In genomic region chrX:153953342-153953830, GRCh38 we compare ENCODE assay signal across 9 cellular contexts. TPM values are rescaled to one million over a fixed set of nuclear protein-coding genes. Genes with fewer than 3 reads are reported as not detected.
DNase-seq lines count a peak whose midpoint lies in the region; ATAC-seq lines count a peak whose summit lies in the region.
"Had no signal": no experiment of that assay in that cellular context is flagged by ENCODE, and none has a peak within 500 bp of the region (broad histone marks: within the 10 kb centered on the region; RNA-seq: fewer than 3 reads in every experiment).

No MANE protein-coding gene starts in this region.

- peak overlapping the region in 6 of 8 donors; percentile 29 to 78 (median 54) for H3K27ac Mint-ChIP-seq in CD8-positive, alpha-beta memory T cell
- H3K27ac Mint-ChIP-seq in naive thymus-derived CD8-positive, alpha-beta T cell = peak overlapping the region in 7 of 10 donors; percentile 16 to 77 (median 62)
- H3K27ac Mint-ChIP-seq: T-helper 1 cell treated with Interleukin-12 subunit alpha and Interleukin-12 subunit beta and Interleukin-4 antibody, amounts not matched to agents 30 μg/mL and 1 μg/mL, for 36 hours had no signal

- POLR2A ChIA-PET in CD8-positive, alpha-beta memory T cell (lab: Charles Lee) = no interaction called here
- POLR2A ChIA-PET in naive thymus-derived CD8-positive, alpha-beta T cell (lab: Charles Lee) = interaction anchor here (0.6 to 16.5 kb wide), 2 partner anchors 25 to 112 kb away, joined by 3 to 388 read pairs; partner anchors contain the start of genes ARHGAP4 and NAA10

- H3K9me3 ChIP-seq in CD8-positive, alpha-beta memory T cell (ENCODE audit: low read length) = no peaks in the 10 kb centered on the region
- H3K9me3 ChIP-seq in GM23248 (ENCODE audit: low read depth) (no peaks in the 10 kb centered on the region), esophagus (ENCODE audit: control insufficient read depth in 2 of 2, insufficient read depth in 1 of 2, low read depth in 1 of 2, low read length in 1 of 2) (no peaks in the 10 kb centered on the region)

- no peaks in the 10 kb centered on the region for H4K20me1 ChIP-seq in GM23248 (ENCODE audit: insufficient read depth)

- no peaks in the 10 kb centered on the region for H3K9me2 ChIP-seq in GM23248 (ENCODE audit: insufficient read depth)

- H3K27ac ChIP-seq in CD8-positive, alpha-beta memory T cell (ENCODE audit: low read depth, low read length) = no peak overlapping the region
- H3K27ac ChIP-seq in GM23248 = no peak overlapping the region
- H3K27ac ChIP-seq in esophagus (ENCODE audit: low read depth in 2 of 2, low read length in 1 of 2) = peak overlapping the region; percentile 59 to 62

- H3K4me2 ChIP-seq in GM23248 (ENCODE audit: unreplicated experiment) = no peak overlapping the region

- peaks cover 21% of the 10 kb centered on the region for H3K36me3 ChIP-seq in CD8-positive, alpha-beta memory T cell (ENCODE audit: insufficient read depth, low read length)
- H3K36me3 ChIP-seq in GM23248 (ENCODE audit: low read depth) = no peaks in the 10 kb centered on the region
- peaks cover 18 to 79% of the 10 kb centered on the region in 2 donors for H3K36me3 ChIP-seq in esophagus (ENCODE audit: control insufficient read depth in 2 of 2, insufficient read depth in 2 of 2, low read length in 1 of 2)

- no peaks in the 10 kb centered on the region for H3F3A ChIP-seq in GM23248 (ENCODE audit: insufficient read depth)

- peaks cover 2 to 14% (median 8%) of the 10 kb centered on the region in 3 donors for H3K4me1 Mint-ChIP-seq in CD8-positive, alpha-beta memory T cell
- H3K4me1 Mint-ChIP-seq in naive thymus-derived CD8-positive, alpha-beta T cell = peaks cover 0 to 17% (median 11%) of the 10 kb centered on the region in 4 donors

- peaks cover 7% of the 10 kb centered on the region for H3K4me1 ChIP-seq in CD8-positive, alpha-beta memory T cell (ENCODE audit: insufficient read depth, low read length)
- H3K4me1 ChIP-seq in GM23248 (ENCODE audit: insufficient read depth) (no peaks in the 10 kb centered on the region), esophagus (ENCODE audit: control insufficient read depth in 2 of 2, insufficient read depth in 2 of 2, low read length in 1 of 2) (no peaks in the 10 kb centered on the region)

- H3K36me3 Mint-ChIP-seq in CD8-positive, alpha-beta memory T cell = peaks cover 0 to 70% (median 13%) of the 10 kb centered on the region in 3 donors
- peaks cover 0 to 54% (median 2%) of the 10 kb centered on the region in 3 donors for H3K36me3 Mint-ChIP-seq in naive thymus-derived CD8-positive, alpha-beta T cell

- CTCF ChIA-PET in CD8-positive, alpha-beta memory T cell (lab: Charles Lee) = interaction anchor here (0.6 to 10.4 kb wide), 5 partner anchors 11 to 537 kb away, joined by 3 to 230 read pairs (median 3); partner anchors contain the start of genes ARHGAP4, PLXNB3 and SLC10A3

- no peak overlapping the region for H3K9ac ChIP-seq in GM23248

- no peak overlapping the region for H2AFZ ChIP-seq in GM23248

- no peaks in the 10 kb centered on the region for H3K27me3 Mint-ChIP-seq in CD8-positive, alpha-beta memory T cell
- no peaks in the 10 kb centered on the region for H3K27me3 Mint-ChIP-seq in naive thymus-derived CD8-positive, alpha-beta T cell

- peak overlapping the region in 1 of 7 donors; percentile 13 for H3K4me3 Mint-ChIP-seq in CD8-positive, alpha-beta memory T cell
- H3K4me3 Mint-ChIP-seq in naive thymus-derived CD8-positive, alpha-beta T cell = no peak overlapping the region
- H3K4me3 Mint-ChIP-seq: T-helper 1 cell treated with Interleukin-12 subunit alpha and Interleukin-12 subunit beta and Interleukin-4 antibody, amounts not matched to agents 30 μg/mL and 1 μg/mL, for 36 hours had no signal

- no peak overlapping the region for H3K4me3 ChIP-seq in CD8-positive, alpha-beta memory T cell (ENCODE audit: low read length)
- H3K4me3 ChIP-seq in GM23248 (no peak overlapping the region), esophagus (ENCODE audit: low read depth in 1 of 2, low read length in 2 of 2) (no peak overlapping the region)

- in situ Hi-C loops in GM23248 (cut with MboI) = no loop called here

- ATAC-seq in naive thymus-derived CD8-positive, alpha-beta T cell = peak; percentile 72 to 77
- no peak for ATAC-seq in HG03521 (IDR thresholded peaks at IDR 0.05; ENCODE audit: unreplicated experiment)

- H3K9me3 Mint-ChIP-seq in CD8-positive, alpha-beta memory T cell = no peaks in the 10 kb centered on the region
- H3K9me3 Mint-ChIP-seq in naive thymus-derived CD8-positive, alpha-beta T cell = no peaks in the 10 kb centered on the region
- H3K9me3 Mint-ChIP-seq: T-helper 1 cell treated with Interleukin-12 subunit alpha and Interleukin-12 subunit beta and Interleukin-4 antibody, amounts not matched to agents 30 μg/mL and 1 μg/mL, for 36 hours had no signal

- H3K27me3 ChIP-seq in CD8-positive, alpha-beta memory T cell (ENCODE audit: insufficient read depth, low read length, poor library complexity, severe bottlenecking) = no peaks in the 10 kb centered on the region
- H3K27me3 ChIP-seq in GM23248 (replicated peaks; ENCODE audit: insufficient read depth) = no peaks in the 10 kb centered on the region
- no peaks in the 10 kb centered on the region for H3K27me3 ChIP-seq in esophagus (ENCODE audit: control insufficient read depth in 1 of 2, insufficient read depth in 2 of 2, low read length in 2 of 2)

- 7 to 54% methylated on average over 12 to 20 of the region's 33 CpGs for WGBS in GM23248 (ENCODE audit: low coverage in 1 of 2, low lambda C conversion rate in 2 of 2, missing lambda C conversion rate in 2 of 2), 2 experiments
- 20 to 21% methylated on average over 33 of the region's 33 CpGs for WGBS in esophagus, 2 donors

- DNase-seq in CD8-positive, alpha-beta memory T cell = peak; percentile 65 to 84 (median 75)
- DNase-seq in GM23248 (peak; percentile 66), NCI-H82 treated with DMSO at 0.1 percent for 48 hours (lab: John Stamatoyannopoulos, UW; ENCODE audit: unreplicated experiment) (peak; percentile 14), activated T-cell treated with anti-CD3 and anti-CD28 coated beads for 24 hours (ENCODE audit: low read depth) (peak; percentile 67)
- peak; percentile 61 to 89 (median 76) for DNase-seq in naive thymus-derived CD8-positive, alpha-beta T cell
- DNase-seq in stimulated activated naive CD4-positive, alpha-beta T cell treated with Interleukin-2 at 50 U/mL for 16 hours (lab: John Stamatoyannopoulos, UW) = peak; percentile 61

- no peaks in the 10 kb centered on the region for H3K79me2 ChIP-seq in GM23248 (ENCODE audit: insufficient read depth)

RNA-seq across cellular contexts. Expression of gene RENBP, which starts 8.9 kb away (rescaled TPM):
- 1 to 10 TPM; 3.5 to 4.6 TPM for total RNA-seq in CD8-positive, alpha-beta memory T cell
- not detected for polyA plus RNA-seq in CD8-positive, alpha-beta memory T cell
- total RNA-seq in GM23248 (2014; rRNA removed; shearing (Covaris generic)) = 0.11 TPM in 1 of 2 replicates, not detected in the other
- not detected in 2 replicates for polyA plus RNA-seq in GM23248 (2016; fragmentation: Nextera tagmentation; extraction: Ambion mirVana)
- polyA plus RNA-seq in esophagus = 1 to 10 TPM; 1.4 to 1.6 TPM
- 10 to 100 TPM; 17.8 to 18.2 TPM for total RNA-seq in naive thymus-derived CD8-positive, alpha-beta T cell
- under 1 TPM; 0.49 to 0.96 (median 0.73) TPM for polyA plus RNA-seq in naive thymus-derived CD8-positive, alpha-beta T cell

RNA-seq across cellular contexts. Expression of gene HCFC1, which starts 18.2 kb away (rescaled TPM):
- 100 to 1,000 TPM; 152 to 156 TPM for total RNA-seq in CD8-positive, alpha-beta memory T cell
- 12.4 TPM for polyA plus RNA-seq in CD8-positive, alpha-beta memory T cell
- total RNA-seq in GM23248 (2014; rRNA removed; shearing (Covaris generic)) = 24.0 and 26.4 TPM in 2 replicates
- 12.5 and 12.6 TPM in 2 replicates for polyA plus RNA-seq in GM23248 (2016; fragmentation: Nextera tagmentation; extraction: Ambion mirVana)
- polyA plus RNA-seq in esophagus = 10 to 100 TPM; 13.0 to 15.9 TPM
- 10 to 100 TPM; 62.4 to 64.9 TPM for total RNA-seq in naive thymus-derived CD8-positive, alpha-beta T cell
- 10 to 100 TPM in 1 of 3 donors, 1 to 10 TPM in 2; 3.3 to 11.9 (median 7.9) TPM for polyA plus RNA-seq in naive thymus-derived CD8-positive, alpha-beta T cell

RNA-seq across cellular contexts. Expression of gene NAA10, which starts 18.5 kb away (rescaled TPM):
- total RNA-seq in CD8-positive, alpha-beta memory T cell = 100 to 1,000 TPM; 160 to 162 TPM
- polyA plus RNA-seq in CD8-positive, alpha-beta memory T cell = 105 TPM
- total RNA-seq in GM23248 (2014; rRNA removed; shearing (Covaris generic)) = 105 and 154 TPM in 2 replicates
- polyA plus RNA-seq in GM23248 (2016; fragmentation: Nextera tagmentation; extraction: Ambion mirVana) = 161 and 166 TPM in 2 replicates
- 100 to 1,000 TPM in 1 of 2 donors, 10 to 100 TPM in 1; 86.6 to 104 TPM for polyA plus RNA-seq in esophagus
- 10 to 100 TPM; 72.1 to 80.8 TPM for total RNA-seq in naive thymus-derived CD8-positive, alpha-beta T cell
- 10 to 100 TPM; 66.8 to 73.3 (median 71.3) TPM for polyA plus RNA-seq in naive thymus-derived CD8-positive, alpha-beta T cell

RNA-seq across cellular contexts. Expression of gene TMEM187, which starts 19.2 kb away (rescaled TPM):
- total RNA-seq in CD8-positive, alpha-beta memory T cell = 1 to 10 TPM; 3.3 to 3.5 TPM
- 17.2 TPM for polyA plus RNA-seq in CD8-positive, alpha-beta memory T cell
- total RNA-seq in GM23248 (2014; rRNA removed; shearing (Covaris generic)) = 7.6 and 9.9 TPM in 2 replicates
- polyA plus RNA-seq in GM23248 (2016; fragmentation: Nextera tagmentation; extraction: Ambion mirVana) = 8.5 and 10.0 TPM in 2 replicates
- polyA plus RNA-seq in esophagus = 1 to 10 TPM; 2.5 to 3.3 TPM
- 10 to 100 TPM in 1 of 2 experiments, 1 to 10 TPM in 1; 9.3 to 11.2 TPM for total RNA-seq in naive thymus-derived CD8-positive, alpha-beta T cell
- polyA plus RNA-seq in naive thymus-derived CD8-positive, alpha-beta T cell = 10 to 100 TPM in 1 of 3 donors, 1 to 10 TPM in 2; 3.1 to 13.6 (median 8.9) TPM

RNA-seq across cellular contexts. Expression of gene ARHGAP4, which starts 27.3 kb away (rescaled TPM):
- 100 to 1,000 TPM; 124 to 133 TPM for total RNA-seq in CD8-positive, alpha-beta memory T cell
- 116 TPM for polyA plus RNA-seq in CD8-positive, alpha-beta memory T cell
- 2.8 TPM in 1 of 2 replicates, not detected in the other for total RNA-seq in GM23248 (2014; rRNA removed; shearing (Covaris generic))
- polyA plus RNA-seq in GM23248 (2016; fragmentation: Nextera tagmentation; extraction: Ambion mirVana) = 0.43 and 0.45 TPM in 2 replicates
- 10 to 100 TPM; 10.6 to 23.4 TPM for polyA plus RNA-seq in esophagus
- total RNA-seq in naive thymus-derived CD8-positive, alpha-beta T cell = 100 to 1,000 TPM; 324 to 353 TPM
- 100 to 1,000 TPM in 1 of 3 donors, 10 to 100 TPM in 2; 58.9 to 112 (median 96.6) TPM for polyA plus RNA-seq in naive thymus-derived CD8-positive, alpha-beta T cell

Comparison
In these comparisons a context has a peak if more than half of its experiments do, and no peak if none do; other contexts are left out.
1. DNase-seq: peak in every context shown above with its lines; median percentile 76 in naive thymus-derived CD8-positive, alpha-beta T cell; 75 in CD8-positive, alpha-beta memory T cell; 67 in activated T-cell treated with anti-CD3 and anti-CD28 coated beads for 24 hours; 66 in GM23248; 61 in stimulated activated naive CD4-positive, alpha-beta T cell treated with Interleukin-2 at 50 U/mL for 16 hours; 14 in NCI-H82 treated with DMSO at 0.1 percent for 48 hours.
2. H3K27ac ChIP-seq: peak in esophagus (2 of 2); none in CD8-positive, alpha-beta memory T cell (single experiment) and GM23248 (single experiment).